Comparison of ENCODE assay signal across 1 cellular context in genomic region chr5:32274548-32275420, GRCh38.
TF ChIP-seq lines count a peak whose summit lies in the region.

No MANE protein-coding gene starts in this region.

TF ChIP-seq in GM23338, 12 proteins besides CTCF, POLR2A, EP300 and RAD21 (continued from another document):
- TF ChIP-seq, protein P1, sequence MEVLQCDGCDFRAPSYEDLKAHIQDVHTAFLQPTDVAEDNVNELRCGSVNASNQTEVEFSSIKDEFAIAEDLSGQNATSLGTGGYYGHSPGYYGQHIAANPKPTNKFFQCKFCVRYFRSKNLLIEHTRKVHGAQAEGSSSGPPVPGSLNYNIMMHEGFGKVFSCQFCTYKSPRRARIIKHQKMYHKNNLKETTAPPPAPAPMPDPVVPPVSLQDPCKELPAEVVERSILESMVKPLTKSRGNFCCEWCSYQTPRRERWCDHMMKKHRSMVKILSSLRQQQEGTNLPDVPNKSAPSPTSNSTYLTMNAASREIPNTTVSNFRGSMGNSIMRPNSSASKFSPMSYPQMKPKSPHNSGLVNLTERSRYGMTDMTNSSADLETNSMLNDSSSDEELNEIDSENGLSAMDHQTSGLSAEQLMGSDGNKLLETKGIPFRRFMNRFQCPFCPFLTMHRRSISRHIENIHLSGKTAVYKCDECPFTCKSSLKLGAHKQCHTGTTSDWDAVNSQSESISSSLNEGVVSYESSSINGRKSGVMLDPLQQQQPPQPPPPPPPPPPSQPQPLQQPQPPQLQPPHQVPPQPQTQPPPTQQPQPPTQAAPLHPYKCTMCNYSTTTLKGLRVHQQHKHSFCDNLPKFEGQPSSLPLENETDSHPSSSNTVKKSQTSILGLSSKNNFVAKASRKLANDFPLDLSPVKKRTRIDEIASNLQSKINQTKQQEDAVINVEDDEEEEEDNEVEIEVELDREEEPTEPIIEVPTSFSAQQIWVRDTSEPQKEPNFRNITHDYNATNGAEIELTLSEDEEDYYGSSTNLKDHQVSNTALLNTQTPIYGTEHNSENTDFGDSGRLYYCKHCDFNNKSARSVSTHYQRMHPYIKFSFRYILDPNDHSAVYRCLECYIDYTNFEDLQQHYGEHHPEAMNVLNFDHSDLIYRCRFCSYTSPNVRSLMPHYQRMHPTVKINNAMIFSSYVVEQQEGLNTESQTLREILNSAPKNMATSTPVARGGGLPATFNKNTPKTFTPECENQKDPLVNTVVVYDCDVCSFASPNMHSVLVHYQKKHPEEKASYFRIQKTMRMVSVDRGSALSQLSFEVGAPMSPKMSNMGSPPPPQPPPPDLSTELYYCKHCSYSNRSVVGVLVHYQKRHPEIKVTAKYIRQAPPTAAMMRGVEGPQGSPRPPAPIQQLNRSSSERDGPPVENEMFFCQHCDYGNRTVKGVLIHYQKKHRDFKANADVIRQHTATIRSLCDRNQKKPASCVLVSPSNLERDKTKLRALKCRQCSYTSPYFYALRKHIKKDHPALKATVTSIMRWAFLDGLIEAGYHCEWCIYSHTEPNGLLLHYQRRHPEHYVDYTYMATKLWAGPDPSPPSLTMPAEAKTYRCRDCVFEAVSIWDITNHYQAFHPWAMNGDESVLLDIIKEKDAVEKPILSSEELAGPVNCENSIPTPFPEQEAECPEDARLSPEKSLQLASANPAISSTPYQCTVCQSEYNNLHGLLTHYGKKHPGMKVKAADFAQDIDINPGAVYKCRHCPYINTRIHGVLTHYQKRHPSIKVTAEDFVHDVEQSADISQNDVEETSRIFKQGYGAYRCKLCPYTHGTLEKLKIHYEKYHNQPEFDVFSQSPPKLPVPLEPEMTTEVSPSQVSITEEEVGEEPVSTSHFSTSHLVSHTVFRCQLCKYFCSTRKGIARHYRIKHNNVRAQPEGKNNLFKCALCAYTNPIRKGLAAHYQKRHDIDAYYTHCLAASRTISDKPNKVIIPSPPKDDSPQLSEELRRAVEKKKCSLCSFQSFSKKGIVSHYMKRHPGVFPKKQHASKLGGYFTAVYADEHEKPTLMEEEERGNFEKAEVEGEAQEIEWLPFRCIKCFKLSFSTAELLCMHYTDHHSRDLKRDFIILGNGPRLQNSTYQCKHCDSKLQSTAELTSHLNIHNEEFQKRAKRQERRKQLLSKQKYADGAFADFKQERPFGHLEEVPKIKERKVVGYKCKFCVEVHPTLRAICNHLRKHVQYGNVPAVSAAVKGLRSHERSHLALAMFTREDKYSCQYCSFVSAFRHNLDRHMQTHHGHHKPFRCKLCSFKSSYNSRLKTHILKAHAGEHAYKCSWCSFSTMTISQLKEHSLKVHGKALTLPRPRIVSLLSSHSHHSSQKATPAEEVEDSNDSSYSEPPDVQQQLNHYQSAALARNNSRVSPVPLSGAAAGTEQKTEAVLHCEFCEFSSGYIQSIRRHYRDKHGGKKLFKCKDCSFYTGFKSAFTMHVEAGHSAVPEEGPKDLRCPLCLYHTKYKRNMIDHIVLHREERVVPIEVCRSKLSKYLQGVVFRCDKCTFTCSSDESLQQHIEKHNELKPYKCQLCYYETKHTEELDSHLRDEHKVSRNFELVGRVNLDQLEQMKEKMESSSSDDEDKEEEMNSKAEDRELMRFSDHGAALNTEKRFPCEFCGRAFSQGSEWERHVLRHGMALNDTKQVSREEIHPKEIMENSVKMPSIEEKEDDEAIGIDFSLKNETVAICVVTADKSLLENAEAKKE (CRISPR knock-in tag; IDR thresholded peaks at IDR 0.05), result no peak
- no peak for TF ChIP-seq EZH2phosphoT487 (IDR thresholded peaks at IDR 0.05; ENCODE audit: unreplicated experiment)
- no peak for TF ChIP-seq JUNB (IDR thresholded peaks at IDR 0.05; ENCODE audit: unreplicated experiment)
